In genomic region chr22:42471441-42471840, GRCh38 we compare ENCODE assay signal across 8 cellular contexts.
"Had no signal": no experiment of that assay in that cellular context is flagged by ENCODE, and none has a peak within 500 bp of the region (broad histone marks: within the 10 kb centered on the region; RNA-seq: fewer than 3 reads in every experiment).

No MANE protein-coding gene starts in this region.

- ATAC-seq: GM12878 had no signal

- H3K4me3 ChIP-seq: GM12878 had no signal

- DNase-seq: GDM1, GF-D8 had no signal

- FAIRE-seq: G401.6, GM12878, GM12891, GM12892, GM18507, GM19239 had no signal
